8 cellular contexts compared by ENCODE assay signal in genomic region chr4:158172558-158173258, GRCh38. TPM values are rescaled to one million over a fixed set of nuclear protein-coding genes. Genes with fewer than 3 reads are reported as not detected.
DNase-seq lines count a peak whose midpoint lies in the region; ATAC-seq and TF ChIP-seq lines count a peak whose summit lies in the region.

GASK1B (minus strand) TSS chr4:158173025; CDS start chr4:158171375, 1,650 bp downstream.

- H3K36me3 Mint-ChIP-seq in activated T-cell treated with anti-CD3 and anti-CD28 coated beads, Interleukin-2, amount 50 U/mL, for 4 hours (ENCODE audit: insufficient read depth), result no peaks in the 10 kb centered on the region

- peaks cover 1% of the 10 kb centered on the region for H3K4me1 Mint-ChIP-seq in activated T-cell treated with anti-CD3 and anti-CD28 coated beads, Interleukin-2, amount 50 U/mL, for 4 hours (ENCODE audit: low read depth)

- H3K4me3 Mint-ChIP-seq in activated T-cell treated with anti-CD3 and anti-CD28 coated beads, Interleukin-2, amount 50 U/mL, for 4 hours, result no peak within 1 kb of the TSS

- H3K79me2 ChIP-seq in SK-N-SH (ENCODE audit: insufficient read depth) (no peaks in the 10 kb centered on the region), fibroblast of lung (ENCODE audit: control insufficient read depth, insufficient read depth, low read length) (no peaks in the 10 kb centered on the region), neural cell (replicated peaks; ENCODE audit: insufficient read depth, low read length) (no peaks in the 10 kb centered on the region)

- TF ChIP-seq RAD21 in SK-N-SH (IDR thresholded peaks at IDR 0.05; ENCODE audit: low read length) (peak; percentile 82), neural cell (conservative IDR thresholded peaks at IDR 0.05) (peak; percentile 80)

- H3F3A ChIP-seq in SK-N-SH (replicated peaks; ENCODE audit: insufficient read depth) (no peaks in the 10 kb centered on the region), neural cell (ENCODE audit: insufficient read depth, low read length, poor library complexity, severe bottlenecking) (no peaks in the 10 kb centered on the region)

- DNase-seq in activated T-cell treated with anti-CD3 and anti-CD28 coated beads, Interleukin-2, amount 50 U/mL, for 48 hours, result peak; percentile 16
- DNase-seq in activated T-cell treated with anti-CD3 and anti-CD28 coated beads, Interleukin-2, amount 50 U/mL, for 4 hours, result no peak
- peak; percentile 22 for DNase-seq in HuH-7.5 (ENCODE audit: low spot score)
- DNase-seq in SK-N-SH, result peak; percentile 47
- DNase-seq in fibroblast of lung (ENCODE audit: low read depth in 2 of 2), result peak; percentile 80 to 86

- no peak for ATAC-seq in activated T-cell treated with anti-CD3 and anti-CD28 coated beads, Interleukin-2, amount 50 U/mL, for 4 hours
- ATAC-seq in GM18519 (IDR thresholded peaks at IDR 0.05; ENCODE audit: low FRiP score, unreplicated experiment), result no peak
- no peak for ATAC-seq in HG02840 (IDR thresholded peaks at IDR 0.05; ENCODE audit: low FRiP score, unreplicated experiment)

- H4K20me1 ChIP-seq in SK-N-SH (ENCODE audit: insufficient read depth) (no peaks in the 10 kb centered on the region), fibroblast of lung (ENCODE audit: control insufficient read depth, extremely low read depth, insufficient read depth, low read length) (no peaks in the 10 kb centered on the region), neural cell (ENCODE audit: insufficient read depth) (no peaks in the 10 kb centered on the region)

- no peak within 1 kb of the TSS for H3K27ac ChIP-seq in SK-N-SH (ENCODE audit: low read depth in 2 of 2, low read length in 1 of 2)
- no peak within 1 kb of the TSS for H3K27ac ChIP-seq in fibroblast of lung (ENCODE audit: insufficient read depth, low read length)
- H3K27ac ChIP-seq in neural cell (ENCODE audit: low read length), result no peak within 1 kb of the TSS

- TF ChIP-seq EP300 in SK-N-SH (IDR thresholded peaks at IDR 0.05; ENCODE audit: borderline replicate concordance in 1 of 2, low read depth in 1 of 2, low read length in 1 of 2) (no peak), neural cell (conservative IDR thresholded peaks at IDR 0.05; ENCODE audit: poor library complexity, severe bottlenecking) (no peak)

- peaks cover 0 to 5% of the 10 kb centered on the region in 2 experiments; a peak in 2 of 4 replicates for H3K4me1 ChIP-seq in SK-N-SH (ENCODE audit: control insufficient read depth in 1 of 2, insufficient read depth in 2 of 2, low read depth in 1 of 2, low read length in 1 of 2)
- peaks cover 4% of the 10 kb centered on the region for H3K4me1 ChIP-seq in fibroblast of lung (ENCODE audit: control insufficient read depth, extremely low read depth, insufficient read depth, low read length)

- TF ChIP-seq CTCF in SK-N-SH (IDR thresholded peaks at IDR 0.05), result peak; percentile 91
- TF ChIP-seq CTCF in fibroblast of lung (conservative IDR thresholded peaks at IDR 0.05 in 1 of 2, IDR thresholded peaks at IDR 0.05 in 1 of 2; ENCODE audit: low read depth in 1 of 2, low read length in 2 of 2), result peak; percentile 73
- peak; percentile 73 for TF ChIP-seq CTCF in neural cell (IDR thresholded peaks at IDR 0.05; ENCODE audit: poor library complexity, severe bottlenecking)

- H3K4me2 ChIP-seq in SK-N-SH (peak within 1 kb of the TSS; percentile 66), fibroblast of lung (ENCODE audit: extremely low read depth, insufficient read depth, low read length) (peak within 1 kb of the TSS; percentile 77), neural cell (ENCODE audit: low read length) (no peak within 1 kb of the TSS)

- CTCF ChIA-PET in SK-N-SH (lab: Yijun Ruan, JAX), result interaction anchor here (0.6 to 2.7 kb wide), 34 partner anchors 10 to 1002 kb away, joined by 3 to 19 read pairs (median 4); partner anchors contain the start of gene GRIA2

- H3K9me3 Mint-ChIP-seq in activated T-cell treated with anti-CD3 and anti-CD28 coated beads, Interleukin-2, amount 50 U/mL, for 4 hours, result no peaks in the 10 kb centered on the region

- H3K4me3 ChIP-seq in SK-N-SH (ENCODE audit: low read depth in 2 of 2, low read length in 1 of 2), result peak within 1 kb of the TSS; percentile 19 to 33; a peak in 3 of 4 replicates
- H3K4me3 ChIP-seq in fibroblast of lung (replicated peaks in 1 of 4; ENCODE audit: control extremely low read depth in 1 of 4, insufficient read depth in 1 of 4, low read depth in 3 of 4, low read length in 4 of 4), result peak within 1 kb of the TSS; percentile 37 to 70 (median 56)
- no peak within 1 kb of the TSS for H3K4me3 ChIP-seq in neural cell (ENCODE audit: low read length)

- H3K9me3 ChIP-seq in SK-N-SH (no peaks in the 10 kb centered on the region), fibroblast of lung (ENCODE audit: control insufficient read depth, insufficient read depth, low read depth, low read length) (no peaks in the 10 kb centered on the region), neural cell (ENCODE audit: low read length) (no peaks in the 10 kb centered on the region)

- H2AFZ ChIP-seq in SK-N-SH (ENCODE audit: low read depth) (peak within 1 kb of the TSS; percentile 80), fibroblast of lung (ENCODE audit: low read length) (peak within 1 kb of the TSS; percentile 52), neural cell (ENCODE audit: low read depth, low read length) (no peak within 1 kb of the TSS)

- peaks cover 31% of the 10 kb centered on the region for H3K27me3 Mint-ChIP-seq in activated T-cell treated with anti-CD3 and anti-CD28 coated beads, Interleukin-2, amount 50 U/mL, for 4 hours (ENCODE audit: low read depth)

- H3K9me2 ChIP-seq in SK-N-SH (no peaks in the 10 kb centered on the region), neural cell (ENCODE audit: insufficient read depth, low read length) (no peaks in the 10 kb centered on the region)

- H3K9ac ChIP-seq in SK-N-SH, result peak within 1 kb of the TSS; percentile 45
- H3K9ac ChIP-seq in fibroblast of lung (ENCODE audit: insufficient read depth, low read length), result no peak within 1 kb of the TSS
- no peak within 1 kb of the TSS for H3K9ac ChIP-seq in neural cell (ENCODE audit: low read length)

- H3K27me3 ChIP-seq in SK-N-SH (ENCODE audit: insufficient read depth) (no peaks in the 10 kb centered on the region), fibroblast of lung (ENCODE audit: control insufficient read depth, insufficient read depth, low read length) (no peaks in the 10 kb centered on the region), neural cell (ENCODE audit: insufficient read depth, low read depth, low read length) (no peaks in the 10 kb centered on the region)

- H3K36me3 ChIP-seq in SK-N-SH (replicated peaks in 1 of 2; ENCODE audit: control insufficient read depth in 1 of 2, insufficient read depth in 2 of 2, low read length in 1 of 2) (no peaks in the 10 kb centered on the region), fibroblast of lung (ENCODE audit: control insufficient read depth, insufficient read depth, low read length) (no peaks in the 10 kb centered on the region), neural cell (ENCODE audit: insufficient read depth, low read length) (no peaks in the 10 kb centered on the region)

- POLR2A ChIA-PET in SK-N-SH (lab: Yijun Ruan, JAX), result no interaction called here

- 27% methylated on average over 11 of the region's 11 CpGs for whole genome bisulfite sequencing in SK-N-SH (ENCODE audit: low lambda C conversion rate)

TF ChIP-seq in SK-N-SH, 30 proteins besides CTCF, POLR2A, EP300 and RAD21 (continues in another document):
- no peak for TF ChIP-seq MEF2A (IDR thresholded peaks at IDR 0.05; ENCODE audit: borderline replicate concordance, low read depth)
- peak; percentile 79 for TF ChIP-seq SMC3 (IDR thresholded peaks at IDR 0.05; ENCODE audit: low read depth, low read length)
- no peak for TF ChIP-seq SIN3A (IDR thresholded peaks at IDR 0.05; ENCODE audit: borderline replicate concordance, low read depth, low read length)
- no peak for TF ChIP-seq YY1 (IDR thresholded peaks at IDR 0.05; ENCODE audit: low read depth)
- TF ChIP-seq TAF1 (IDR thresholded peaks at IDR 0.05; ENCODE audit: borderline replicate concordance, low read depth, low read length), result no peak
- TF ChIP-seq USF1 (IDR thresholded peaks at IDR 0.05; ENCODE audit: borderline replicate concordance, low read depth), result no peak
- TF ChIP-seq NRF1 (IDR thresholded peaks at IDR 0.05; ENCODE audit: low read depth, low read length), result 0 out of 2 replicates have a peak, but pooled peaks have one; percentile 24

TF ChIP-seq in neural cell, 6 proteins besides CTCF, POLR2A, EP300 and RAD21 (continues in another document):
- no peak for TF ChIP-seq MXI1 (conservative IDR thresholded peaks at IDR 0.05; ENCODE audit: poor library complexity, severe bottlenecking)
- TF ChIP-seq SMC3 (conservative IDR thresholded peaks at IDR 0.05; ENCODE audit: poor library complexity), result peak; percentile 84

RNA-seq across cellular contexts. Expression of gene GASK1B, which starts in this region (rescaled TPM):
- total RNA-seq in activated T-cell treated with anti-CD3 and anti-CD28 coated beads, Interleukin-2, amount 50 U/mL, for 4 hours, result under 1 TPM; 0.11 to 0.32 (median 0.15) TPM
- polyA plus RNA-seq in SK-N-SH (2012; rRNA removed), result 3.7 and 7.2 TPM in 2 replicates
- polyA plus RNA-seq in SK-N-SH (2012; cell fraction: cytosol; rRNA removed), result 6.0 and 8.1 TPM in 2 replicates
- polyA plus RNA-seq in SK-N-SH (2012; cell fraction: nucleus; rRNA removed), result 3.4 and 6.0 TPM in 2 replicates
- total RNA-seq in fibroblast of lung, result 18.2 and 23.6 TPM in 2 replicates
- polyA plus RNA-seq in fibroblast of lung, result 17.4 and 51.6 TPM in 2 replicates
- 11.4 and 29.7 TPM in 2 replicates for polyA plus RNA-seq in fibroblast of lung (2012)
- 5.2 and 16.7 TPM in 2 replicates for polyA minus RNA-seq in fibroblast of lung (ENCODE audit: low replicate concordance)
- 0.40 and 4.9 TPM in 2 replicates for polyA plus RNA-seq in neural cell
- 0.69 and 2.4 TPM in 2 replicates for polyA minus RNA-seq in neural cell

Comparison
In these comparisons a context has a peak if more than half of its experiments do, and no peak if none do; other contexts are left out.
1. RNA of gene GASK1B (total RNA-seq): 18.2 to 23.6 TPM in fibroblast of lung; 0.11 to 0.32 TPM in activated T-cell treated with anti-CD3 and anti-CD28 coated beads, Interleukin-2, amount 50 U/mL, for 4 hours; every median in the first group is over 10 times any median in the second.
2. Peak in every context shown above with its lines, with median percentiles within 50 percentile points of each other: CTCF ChIP-seq.